ENCODE assay signal across 5 cellular contexts in the genomic region with DNA sequence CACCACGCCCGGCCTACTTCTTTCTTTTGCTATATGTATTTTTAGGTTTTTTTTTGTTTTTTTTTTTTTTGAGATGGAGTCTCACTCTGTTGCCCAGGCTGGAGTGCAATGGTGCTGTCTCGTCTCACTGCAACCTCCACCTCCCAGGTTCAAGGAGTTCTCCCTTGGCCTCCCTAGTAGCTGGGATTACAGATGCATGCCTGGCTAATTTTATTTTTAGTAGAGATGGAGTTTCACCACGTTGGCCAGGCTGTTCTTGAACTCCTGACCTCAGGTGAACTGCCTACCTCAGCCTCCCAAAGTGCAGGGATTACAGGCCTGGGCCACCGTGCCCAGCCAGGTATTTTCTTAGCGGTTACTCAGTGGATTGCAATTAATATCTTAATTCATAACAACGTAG.
"Had no signal": no experiment of that assay in that cellular context is flagged by ENCODE, and none has a peak within 500 bp of the region (broad histone marks: within the 10 kb centered on the region; RNA-seq: fewer than 3 reads in every experiment).

No MANE protein-coding gene starts in this region.

- H3K9me3 Mint-ChIP-seq: GM23338, H9 had no signal

- H3K4me3 ChIP-seq: GM23338, K562 had no signal

- H3K4me3 Mint-ChIP-seq: GM23338, H9 had no signal

- H3K4me1 Mint-ChIP-seq: GM23338, H9 had no signal

- H3K27ac Mint-ChIP-seq: GM23338, H9 had no signal

- DNase-seq: H9, HCEC 1CT, IMR-90 had no signal

- ATAC-seq: GM23338, K562 had no signal
